In the genomic region with DNA sequence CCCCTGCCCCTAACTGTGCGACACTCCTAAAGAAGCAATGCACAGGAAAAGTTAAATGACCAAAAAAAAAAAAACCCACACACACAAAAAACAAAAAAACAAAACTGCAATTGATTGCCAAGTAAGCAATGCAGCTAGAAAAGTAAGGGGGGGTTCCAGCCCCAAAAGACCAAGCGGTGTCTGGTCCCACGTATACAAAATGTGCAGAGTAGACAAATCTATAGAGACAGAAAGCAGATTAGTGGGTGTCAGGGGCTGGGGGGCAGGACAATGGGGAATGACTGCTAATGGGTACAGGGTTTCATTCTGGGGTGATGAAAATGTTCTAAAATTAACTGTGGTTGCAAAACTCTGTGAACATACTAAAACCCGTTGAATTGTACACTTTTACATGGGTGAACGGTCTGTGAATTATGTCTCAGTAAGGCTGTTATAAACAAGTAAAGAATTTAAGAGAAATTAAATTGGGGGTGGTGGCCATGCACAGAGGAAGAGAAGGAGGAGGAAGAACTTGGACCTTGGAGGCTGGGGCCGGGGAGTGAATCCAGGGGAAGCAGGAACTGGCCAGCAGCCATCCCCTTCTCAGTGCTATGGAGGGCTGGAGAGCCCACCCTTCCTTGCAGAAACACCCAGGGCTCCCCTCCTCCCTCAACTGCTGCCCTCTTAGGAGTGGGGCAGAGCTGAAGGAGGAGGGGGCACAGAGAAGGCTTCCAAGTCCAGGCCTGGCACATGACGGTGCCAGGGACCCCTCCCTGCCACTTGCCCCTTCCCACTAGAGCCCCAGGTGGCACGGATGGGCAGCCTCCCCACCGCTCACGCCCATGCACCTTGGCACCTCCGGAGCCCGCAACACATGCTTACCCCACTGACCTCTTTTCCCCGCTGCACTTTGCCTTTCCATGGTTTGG, we compare ENCODE assay signal across 8 cellular contexts. TPM values are rescaled to one million over a fixed set of nuclear protein-coding genes. Genes with fewer than 3 reads are reported as not detected.
DNase-seq lines count a peak whose midpoint lies in the region; ATAC-seq and TF ChIP-seq lines count a peak whose summit lies in the region.

No MANE protein-coding gene starts in this region.

- H3K9me3 ChIP-seq in AG04450 (ENCODE audit: control insufficient read depth, insufficient read depth, low read length) (no peaks in the 10 kb centered on the region), HUES48 (ENCODE audit: control insufficient read depth, insufficient read depth, low read length) (no peaks in the 10 kb centered on the region)
- no peaks in the 10 kb centered on the region for H3K9me3 ChIP-seq in naive thymus-derived CD4-positive, alpha-beta T cell (ENCODE audit: control insufficient read depth in 2 of 3, low read length in 3 of 3)

- H3K27ac ChIP-seq in AG04450 (ENCODE audit: low read depth, low read length) (no peak overlapping the region), HUES48 (ENCODE audit: low read depth, low read length) (peak overlapping the region; percentile 66)
- H3K27ac ChIP-seq in naive thymus-derived CD4-positive, alpha-beta T cell (ENCODE audit: low read depth, low read length) = peak overlapping the region; percentile 74

- H3K4me1 Mint-ChIP-seq in naive thymus-derived CD4-positive, alpha-beta T cell = peaks cover 36 to 73% (median 55%) of the 10 kb centered on the region in 7 donors

- DNase-seq in AG04450 (ENCODE audit: low read depth, low spot score) = no peak
- no peak for DNase-seq in choroid plexus epithelial cell (ENCODE audit: low read depth)
- DNase-seq in naive thymus-derived CD4-positive, alpha-beta T cell = no peak
- DNase-seq in KG1 (lab: John Stamatoyannopoulos, UW) = no peak
- DNase-seq in mucosa of gallbladder (ENCODE audit: low spot score) = no peak
- DNase-seq in NCI-H2227 (lab: John Stamatoyannopoulos, UW; ENCODE audit: unreplicated experiment) = no peak

- peaks cover 0 to 25% (median 0%) of the 10 kb centered on the region in 5 donors for H3K36me3 Mint-ChIP-seq in naive thymus-derived CD4-positive, alpha-beta T cell

- POLR2A ChIA-PET in AG04450 (lab: Yijun Ruan, JAX) = interaction anchor here (2.0 kb wide), 1 partner anchor 42 kb away, joined by 7 read pairs; no protein-coding TSS in a partner anchor
- POLR2A ChIA-PET in naive thymus-derived CD4-positive, alpha-beta T cell (lab: Charles Lee) = interaction anchor here (0.6 to 2.0 kb wide), 4 partner anchors 44 to 267 kb away, joined by 3 to 6 read pairs (median 4); a partner anchor contains a TSS

- peak overlapping the region; percentile 60 to 94 (median 91) for H3K27ac Mint-ChIP-seq in naive thymus-derived CD4-positive, alpha-beta T cell

- H3K27me3 ChIP-seq in AG04450 (ENCODE audit: control insufficient read depth, insufficient read depth, low read length) = no peaks in the 10 kb centered on the region
- peaks cover 7% of the 10 kb centered on the region; the same call in 1 of the 2 replicates for H3K27me3 ChIP-seq in HUES48 (ENCODE audit: control insufficient read depth, insufficient read depth, low read length)
- no peaks in the 10 kb centered on the region for H3K27me3 ChIP-seq in naive thymus-derived CD4-positive, alpha-beta T cell (ENCODE audit: control insufficient read depth in 2 of 2, insufficient read depth in 2 of 2, low read length in 2 of 2)

- ATAC-seq in naive thymus-derived CD4-positive, alpha-beta T cell = no peak
- ATAC-seq in HG02885 (IDR thresholded peaks at IDR 0.05; ENCODE audit: poor library complexity, unreplicated experiment) = no peak

- peak overlapping the region; percentile 58 for H3K4me3 ChIP-seq in AG04450 (ENCODE audit: low read depth, low read length)
- peak overlapping the region; percentile 49; the same call in 1 of the 2 replicates for H3K4me3 ChIP-seq in HUES48 (ENCODE audit: low read depth, low read length)
- peak overlapping the region; percentile 58 for H3K4me3 ChIP-seq in choroid plexus epithelial cell (ENCODE audit: low read depth, low read length)
- no peak overlapping the region for H3K4me3 ChIP-seq in naive thymus-derived CD4-positive, alpha-beta T cell (ENCODE audit: low read length)

- CTCF ChIA-PET in AG04450 (lab: Charles Lee) = no interaction called here
- CTCF ChIA-PET in naive thymus-derived CD4-positive, alpha-beta T cell (lab: Charles Lee) = interaction anchor here (1.1 to 1.3 kb wide), 2 partner anchors 16 to 35 kb away, joined by 3 to 5 read pairs; no protein-coding TSS in a partner anchor

- H3K9me3 Mint-ChIP-seq in naive thymus-derived CD4-positive, alpha-beta T cell = no peaks in the 10 kb centered on the region

- peaks cover 41% of the 10 kb centered on the region for H3K4me1 ChIP-seq in HUES48 (ENCODE audit: control insufficient read depth, insufficient read depth, low read length)
- H3K4me1 ChIP-seq in naive thymus-derived CD4-positive, alpha-beta T cell (ENCODE audit: control insufficient read depth in 2 of 2, insufficient read depth in 2 of 2, low read length in 2 of 2) = peaks cover 39 to 52% of the 10 kb centered on the region in 2 donors

- peaks cover 45% of the 10 kb centered on the region for H3K36me3 ChIP-seq in HUES48 (ENCODE audit: control insufficient read depth, insufficient read depth, low read length)
- peaks cover 0 to 18% (median 0%) of the 10 kb centered on the region in 3 experiments for H3K36me3 ChIP-seq in naive thymus-derived CD4-positive, alpha-beta T cell (ENCODE audit: control insufficient read depth in 2 of 3, insufficient read depth in 3 of 3, low read length in 3 of 3)

- H3K27me3 Mint-ChIP-seq in naive thymus-derived CD4-positive, alpha-beta T cell = peaks cover 0 to 4% (median 0%) of the 10 kb centered on the region in 5 donors

- intact Hi-C loops in naive thymus-derived CD4-positive, alpha-beta T cell (cut with micrococcal nuclease) = loop anchor here (1.0 to 5.0 kb wide), 4 partner anchors 35 to 257 kb away; a partner anchor contains a TSS

- H3K4me3 Mint-ChIP-seq in naive thymus-derived CD4-positive, alpha-beta T cell = peak overlapping the region in 9 of 10 donors; percentile 6 to 91 (median 69)

- no peak overlapping the region for H3K9ac ChIP-seq in HUES48 (ENCODE audit: low read depth, low read length)

- no peak for TF ChIP-seq CTCF in AG04450 (IDR thresholded peaks at IDR 0.05; ENCODE audit: low read depth, low read length)
- TF ChIP-seq CTCF in choroid plexus epithelial cell (conservative IDR thresholded peaks at IDR 0.05; ENCODE audit: low read depth, low read length) = no peak

RNA-seq across cellular contexts. Expression of a gene that starts 45.4 kb away (rescaled TPM):
- 12.9 and 17.3 TPM in 2 replicates for polyA plus RNA-seq in AG04450 (2011; rRNA removed)
- polyA minus RNA-seq in AG04450 (2011; rRNA and poly(A)+ RNA removed) = 32.7 and 39.1 TPM in 2 replicates
- 10 to 100 TPM; 66.4 to 91.7 (median 80.7) TPM for total RNA-seq in naive thymus-derived CD4-positive, alpha-beta T cell
- 10 to 100 TPM; 12.6 to 22.5 TPM for polyA plus RNA-seq in naive thymus-derived CD4-positive, alpha-beta T cell
- 26.9 TPM for total RNA-seq in mucosa of gallbladder
